In the genomic region with DNA sequence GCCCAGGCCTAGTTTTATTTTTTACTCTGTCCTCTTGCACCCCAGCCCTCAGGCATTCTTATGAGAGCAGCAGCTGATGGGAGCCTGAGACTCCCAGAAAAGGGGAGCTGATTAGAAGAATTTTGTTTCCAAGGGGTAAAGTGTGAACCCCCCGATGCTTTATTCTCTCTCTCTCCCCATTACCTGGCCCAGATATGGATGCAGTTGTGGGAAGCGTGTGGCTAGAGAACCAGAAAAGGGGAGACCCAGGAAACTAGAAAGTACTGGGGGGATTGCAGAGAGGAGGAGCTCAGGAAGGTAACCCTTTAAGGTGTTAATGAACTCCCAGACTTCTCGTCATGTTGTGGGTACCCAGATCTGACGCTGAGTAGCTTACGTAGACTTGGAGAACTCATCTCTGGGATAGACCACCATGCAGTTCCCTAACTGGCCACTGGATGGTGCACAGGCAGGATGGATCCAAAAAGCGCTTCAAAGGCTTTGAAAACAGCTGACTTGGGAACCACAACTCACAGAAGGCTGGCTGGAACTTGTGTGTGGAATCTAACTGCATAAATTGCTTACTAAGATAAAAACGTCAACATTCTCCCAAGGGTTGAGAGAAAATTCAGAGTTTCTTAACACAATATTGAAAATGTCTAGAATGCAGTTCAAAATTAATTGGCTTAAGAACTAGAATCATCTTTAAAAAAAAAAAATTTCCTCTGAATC, we compare ENCODE assay signal across 8 cellular contexts.
DNase-seq lines count a peak whose midpoint lies in the region; ATAC-seq, FAIRE-seq and TF ChIP-seq lines count a peak whose summit lies in the region.

No MANE protein-coding gene starts in this region.

- no peak overlapping the region for H3K27ac ChIP-seq in A673 (ENCODE audit: low read depth, low read length, poor library complexity, severe bottlenecking)
- no peak overlapping the region for H3K27ac ChIP-seq in RWPE1
- no peak overlapping the region for H3K27ac ChIP-seq in thoracic aorta

- H3K27me3 Mint-ChIP-seq in activated T-helper 2 cell treated with anti-CD3 and anti-CD28 coated beads, Interferon-gamma antibody, Interleukin-2, Interleukin-4, amounts not matched to agents 10 μg/mL and 5 μg/mL and 100 μg/mL, durations not matched to agents 14 hours and 24 hours and 36 hours (ENCODE audit: low read depth), result no peaks in the 10 kb centered on the region

- no peaks in the 10 kb centered on the region for H3K4me1 ChIP-seq in A673 (ENCODE audit: insufficient read depth, low read length, poor library complexity, severe bottlenecking)
- peaks cover 3 to 10% of the 10 kb centered on the region in 2 donors for H3K4me1 ChIP-seq in thoracic aorta (ENCODE audit: control insufficient read depth in 1 of 2, low read depth in 2 of 2)

- FAIRE-seq in HTR-8/SVneo (lab: Jason Lieb, UNC), result no peak

- H3K27ac Mint-ChIP-seq in activated T-helper 2 cell treated with anti-CD3 and anti-CD28 coated beads, Interferon-gamma antibody, Interleukin-2, Interleukin-4, amounts not matched to agents 10 μg/mL and 5 μg/mL and 100 μg/mL, durations not matched to agents 14 hours and 24 hours and 36 hours, result no peak overlapping the region

- no TSS peak for BruUV-seq in A673 (replicated peaks; lab: Mats Ljungman, UMichigan)

- no peak overlapping the region for H3K4me3 Mint-ChIP-seq in activated T-helper 2 cell treated with anti-CD3 and anti-CD28 coated beads, Interferon-gamma antibody, Interleukin-2, Interleukin-4, amounts not matched to agents 10 μg/mL and 5 μg/mL and 100 μg/mL, durations not matched to agents 14 hours and 24 hours and 36 hours (ENCODE audit: low read depth)

- intact Hi-C loops in A673 (cut with micrococcal nuclease; ENCODE audit: unreplicated experiment), result loop anchor here (5.0 kb wide), 1 partner anchor 93 kb away; the partner anchor contains the start of gene GRPEL1
- intact Hi-C loops in activated T-helper 2 cell treated with anti-CD3 and anti-CD28 coated beads, Interferon-gamma antibody, Interleukin-2, Interleukin-4, amounts not matched to agents 10 μg/mL and 5 μg/mL and 100 μg/mL, durations not matched to agents 14 hours and 24 hours and 36 hours (cut with micrococcal nuclease), result loop anchor here (1.0 to 5.0 kb wide), 3 partner anchors 12 to 96 kb away; no protein-coding TSS in a partner anchor

- CTCF ChIA-PET in A673 (lab: Charles Lee), result interaction anchor here (0.5 to 1.9 kb wide), 7 partner anchors 9 to 128 kb away, joined by 3 to 6 read pairs (median 4); partner anchors contain the start of gene GRPEL1
- CTCF ChIA-PET in RWPE1 (lab: Yijun Ruan, JAX), result interaction anchor here (0.5 to 1.7 kb wide), 13 partner anchors 9 to 114 kb away, joined by 3 to 11 read pairs (median 4); no protein-coding TSS in a partner anchor

- H3K36me3 Mint-ChIP-seq in activated T-helper 2 cell treated with anti-CD3 and anti-CD28 coated beads, Interferon-gamma antibody, Interleukin-2, Interleukin-4, amounts not matched to agents 10 μg/mL and 5 μg/mL and 100 μg/mL, durations not matched to agents 14 hours and 24 hours and 36 hours (ENCODE audit: low read depth), result peaks cover 6% of the 10 kb centered on the region

- H3K36me3 ChIP-seq in A673 (ENCODE audit: insufficient read depth, low read length, poor library complexity, severe bottlenecking) (no peaks in the 10 kb centered on the region), thoracic aorta (no peaks in the 10 kb centered on the region)

- no peaks in the 10 kb centered on the region for H3K9me3 ChIP-seq in A673 (ENCODE audit: low read depth, low read length, poor library complexity, severe bottlenecking)
- no peaks in the 10 kb centered on the region for H3K9me3 ChIP-seq in thoracic aorta

- no peaks in the 10 kb centered on the region for H3K27me3 ChIP-seq in A673 (replicated peaks; ENCODE audit: insufficient read depth, low read depth, low read length, poor library complexity)
- H3K27me3 ChIP-seq in thoracic aorta (replicated peaks; ENCODE audit: insufficient read depth), result no peaks in the 10 kb centered on the region

- peaks cover 7% of the 10 kb centered on the region for H3K4me1 Mint-ChIP-seq in activated T-helper 2 cell treated with anti-CD3 and anti-CD28 coated beads, Interferon-gamma antibody, Interleukin-2, Interleukin-4, amounts not matched to agents 10 μg/mL and 5 μg/mL and 100 μg/mL, durations not matched to agents 14 hours and 24 hours and 36 hours (ENCODE audit: low read depth)

- TF ChIP-seq CTCF in A673 (conservative IDR thresholded peaks at IDR 0.05; ENCODE audit: low read depth, low read length), result peak; percentile 89
- TF ChIP-seq CTCF in GM12875 (IDR thresholded peaks at IDR 0.05; ENCODE audit: borderline replicate concordance, insufficient read depth, low read depth, low read length), result peak; percentile 93
- TF ChIP-seq CTCF in RWPE1 (conservative IDR thresholded peaks at IDR 0.05; ENCODE audit: low read depth), result peak; percentile 94
- peak; percentile 99 for TF ChIP-seq CTCF in fibroblast of villous mesenchyme (IDR thresholded peaks at IDR 0.05; ENCODE audit: insufficient read depth, low read depth, low read length)
- peak; percentile 98 for TF ChIP-seq CTCF in thoracic aorta (IDR thresholded peaks at IDR 0.05)

- DNase-seq in A673 (ENCODE audit: low spot score) (peak; percentile 85), HTR-8/SVneo (ENCODE audit: insufficient read length, low spot score) (peak; percentile 90), RWPE1 (ENCODE audit: low spot score) (peak; percentile 70), fibroblast of villous mesenchyme (ENCODE audit: low read depth) (peak; percentile 90), non-pigmented ciliary epithelial cell (ENCODE audit: low read depth) (peak; percentile 56), thoracic aorta (ENCODE audit: low spot score) (peak; percentile 58)
- peak; percentile 67 for DNase-seq in activated T-helper 2 cell treated with anti-CD3 and anti-CD28 coated beads, Interferon-gamma antibody, Interleukin-2, Interleukin-4, amounts not matched to agents 10 μg/mL and 5 μg/mL and 100 μg/mL, durations not matched to agents 14 hours and 24 hours and 36 hours (ENCODE audit: low spot score)

- ATAC-seq in thoracic aorta (ENCODE audit: insufficient number of reproducible peaks, low FRiP score, low read depth), result peak; percentile 96

- no peaks in the 10 kb centered on the region for H3K9me3 Mint-ChIP-seq in activated T-helper 2 cell treated with anti-CD3 and anti-CD28 coated beads, Interferon-gamma antibody, Interleukin-2, Interleukin-4, amounts not matched to agents 10 μg/mL and 5 μg/mL and 100 μg/mL, durations not matched to agents 14 hours and 24 hours and 36 hours

- H3K4me3 ChIP-seq in A673 (ENCODE audit: low read depth, low read length, poor library complexity, severe bottlenecking) (no peak overlapping the region), GM12875 (ENCODE audit: low read depth, low read length) (no peak overlapping the region), fibroblast of villous mesenchyme (ENCODE audit: low read depth, low read length) (no peak overlapping the region), thoracic aorta (no peak overlapping the region)

- POLR2A ChIA-PET in A673 (lab: Charles Lee; ENCODE audit: low non-redundant PET), result no interaction called here
- POLR2A ChIA-PET in RWPE1 (lab: Yijun Ruan, JAX; ENCODE audit: low non-redundant PET), result no interaction called here
